ENCODE assay signal across 8 cellular contexts in genomic region chr2:8525582-8526402, GRCh38.
A peak's percentile ranks its signal among the peaks of the same experiment; 100 is the strongest.
DNase-seq lines count a peak whose midpoint lies in the region; TF ChIP-seq lines count a peak whose summit lies in the region.

No MANE protein-coding gene starts in this region.

- H3K27ac ChIP-seq in neuronal stem cell (replicated peaks; ENCODE audit: low read length): no peak overlapping the region

- H3K4me2 ChIP-seq in neuronal stem cell (ENCODE audit: insufficient read depth, low read length, poor library complexity, severe bottlenecking): no peak overlapping the region

- no peak overlapping the region for H3K14ac ChIP-seq in neuronal stem cell (ENCODE audit: low read length)

- peak overlapping the region; percentile 47 for H2AFZ ChIP-seq in neuronal stem cell (ENCODE audit: low read length)

- H3K79me1 ChIP-seq in neuronal stem cell (ENCODE audit: low read depth, low read length): no peaks in the 10 kb centered on the region

- DNase-seq in H4 (ENCODE audit: low spot score): peak; percentile 7
- peak; percentile 52 for DNase-seq in LNCaP clone FGC (ENCODE audit: low read depth)
- DNase-seq in SHP77 treated with DMSO at 0.1 percent for 48 hours (lab: John Stamatoyannopoulos, UW): peak; percentile 98
- peak; percentile 16 for DNase-seq in fibroblast of villous mesenchyme (ENCODE audit: low read depth)
- no peak for DNase-seq in neuronal stem cell (ENCODE audit: low spot score)
- no peak for DNase-seq in cerebellar nuclear complex (lab: John Stamatoyannopoulos, UW)
- DNase-seq in AG08396 (ENCODE audit: low spot score): no peak

- TF ChIP-seq CTCF in GM12875 (IDR thresholded peaks at IDR 0.05; ENCODE audit: borderline replicate concordance, insufficient read depth, low read depth, low read length) (peak; percentile 56; the same call in 1 of the 2 replicates), LNCaP clone FGC (IDR thresholded peaks at IDR 0.05; ENCODE audit: control insufficient read depth, extremely low read depth, insufficient read depth) (peak; percentile 31), fibroblast of villous mesenchyme (IDR thresholded peaks at IDR 0.05; ENCODE audit: insufficient read depth, low read depth, low read length) (peak; percentile 4)

- no CpG with 5 or more reads among the region's 14 CpGs for WGBS in neuronal stem cell (ENCODE audit: extremely low coverage in 2 of 2, insufficient read length in 2 of 2, insufficient replicate concordance in 1 of 2), 2 donors

- H2BK12ac ChIP-seq in neuronal stem cell (ENCODE audit: low read length): no peak overlapping the region

- H2BK5ac ChIP-seq in neuronal stem cell (ENCODE audit: low read length): no peak overlapping the region

- peak overlapping the region; percentile 73 for H3K18ac ChIP-seq in neuronal stem cell (ENCODE audit: low read length)

- H3K9ac ChIP-seq in neuronal stem cell (ENCODE audit: low read depth, low read length, poor library complexity): no peak overlapping the region

- H4K8ac ChIP-seq in neuronal stem cell (ENCODE audit: low read depth, low read length): no peak overlapping the region

- peak overlapping the region; percentile 56 for H2AK5ac ChIP-seq in neuronal stem cell (ENCODE audit: low read depth, low read length)

- H3K23ac ChIP-seq in neuronal stem cell (ENCODE audit: low read depth, low read length, poor library complexity): no peak overlapping the region

- H2BK120ac ChIP-seq in neuronal stem cell (ENCODE audit: low read depth, low read length): no peak overlapping the region

- H2BK15ac ChIP-seq in neuronal stem cell (ENCODE audit: low read length): no peak overlapping the region

- H3K9me3 ChIP-seq in neuronal stem cell (replicated peaks in 1 of 2; ENCODE audit: control insufficient read depth in 2 of 2, insufficient read depth in 1 of 2, low read depth in 1 of 2, low read length in 2 of 2): no peaks in the 10 kb centered on the region

- H3K4ac ChIP-seq in neuronal stem cell (ENCODE audit: low read length): no peak overlapping the region

- no peak overlapping the region for H4K91ac ChIP-seq in neuronal stem cell (ENCODE audit: low read depth, low read length, poor library complexity)

- no peaks in the 10 kb centered on the region for H3K36me3 ChIP-seq in neuronal stem cell (replicated peaks in 1 of 2; ENCODE audit: control insufficient read depth in 2 of 2, insufficient read depth in 2 of 2, low read length in 2 of 2)

- no peaks in the 10 kb centered on the region for H3K27me3 ChIP-seq in neuronal stem cell (ENCODE audit: control insufficient read depth in 3 of 3, insufficient read depth in 3 of 3, low read depth in 1 of 3, low read length in 3 of 3)

- H3K4me1 ChIP-seq in neuronal stem cell (ENCODE audit: control insufficient read depth in 2 of 2, insufficient read depth in 1 of 2, low read depth in 1 of 2, low read length in 2 of 2): peaks cover 0 to 2% of the 10 kb centered on the region in 2 donors

- H3K4me3 ChIP-seq in GM12875 (ENCODE audit: low read depth, low read length) (no peak overlapping the region), LNCaP clone FGC (ENCODE audit: low read depth, low read length) (no peak overlapping the region), fibroblast of villous mesenchyme (ENCODE audit: low read depth, low read length) (no peak overlapping the region), neuronal stem cell (ENCODE audit: low read length in 2 of 2) (no peak overlapping the region)

Comparison
In these comparisons a context has a peak if more than half of its experiments do, and no peak if none do; other contexts are left out.
1. CTCF ChIP-seq: peak in every context shown above with its lines; median percentile 56 in GM12875; 31 in LNCaP clone FGC; 4 in fibroblast of villous mesenchyme.
2. DNase-seq: peak in H4 (single experiment), LNCaP clone FGC (single experiment), SHP77 treated with DMSO at 0.1 percent for 48 hours (single experiment) and fibroblast of villous mesenchyme (single experiment); none in neuronal stem cell (single experiment), cerebellar nuclear complex (0 of 2) and AG08396 (single experiment).